ENCODE assay signal across 22 cellular contexts in genomic region chr2:180180511-180180910, GRCh38.
"Had no signal": no experiment of that assay in that cellular context is flagged by ENCODE, and none has a peak within 500 bp of the region (broad histone marks: within the 10 kb centered on the region; RNA-seq: fewer than 3 reads in every experiment).

No MANE protein-coding gene starts in this region.

- H3K27ac ChIP-seq: HL-60, SJSA1, SK-N-MC had no signal

- H3K27ac Mint-ChIP-seq: T-cell had no signal

- H3K4me1 Mint-ChIP-seq: T-cell had no signal

- H3K36me3 Mint-ChIP-seq: T-cell had no signal

- H3K4me3 ChIP-seq: SJSA1, SK-N-MC had no signal

- H3K36me3 ChIP-seq: SJSA1 had no signal

- H3K27me3 ChIP-seq: SJSA1 had no signal

- H3K9me3 Mint-ChIP-seq: T-cell had no signal

- ATAC-seq: T-cell had no signal

- H3K4me3 Mint-ChIP-seq: T-cell had no signal

- H3K4me1 ChIP-seq: SJSA1 had no signal

- DNase-seq: KBM-7, MV-4-11, NCI-H1092, NCI-H1436, NCI-H187, NCI-H2029, NCI-H2081 treated with DMSO at 0.1 percent for 48 hours, NCI-H2171, NCI-H226, NCI-H446, NCI-H510A, NCI-H524 treated with DMSO at 0.1 percent for 48 hours, NCI-H69, NCI-H774, Right ventricle myocardium superior, RPMI8226, SIG-M5, SW 1271, T-cell had no signal

- H3K9me3 ChIP-seq: SJSA1 had no signal
